ENCODE assay signal across 1 cellular context in genomic region chr13:110015253-110015652, GRCh38.
TF ChIP-seq lines count a peak whose summit lies in the region.

No MANE protein-coding gene starts in this region.

TF ChIP-seq in GM23338, 12 proteins besides CTCF, POLR2A, EP300 and RAD21 (continued from another document):
- TF ChIP-seq NANOG (IDR thresholded peaks at IDR 0.05; ENCODE audit: borderline replicate concordance): no peak
- no peak for TF ChIP-seq JUNB (IDR thresholded peaks at IDR 0.05; ENCODE audit: unreplicated experiment)
- no peak for TF ChIP-seq ZNF114 (CRISPR knock-in tag; IDR thresholded peaks at IDR 0.05)
- TF ChIP-seq REST (IDR thresholded peaks at IDR 0.05; ENCODE audit: unreplicated experiment): no peak
